ENCODE assay signal across 19 cellular contexts in the genomic region with DNA sequence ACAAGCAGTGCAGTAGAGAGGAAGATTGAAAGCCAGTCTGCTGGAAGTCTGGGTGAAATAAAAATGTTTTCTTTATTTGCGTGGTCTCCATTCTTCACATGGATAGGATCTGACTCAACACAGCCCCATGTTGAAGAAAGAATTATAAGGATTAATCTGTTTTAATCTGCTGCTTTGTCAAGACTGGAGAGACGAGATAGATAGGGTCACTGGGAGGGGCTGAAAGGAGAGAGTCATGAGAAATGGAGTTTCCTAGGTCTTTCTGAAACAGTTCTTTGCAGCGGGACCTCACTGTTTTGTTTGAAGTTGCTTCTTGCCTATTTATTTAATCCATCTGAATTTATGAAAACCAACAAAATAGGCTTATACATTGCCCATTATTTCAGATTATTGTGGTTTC. TPM values are rescaled to one million over a fixed set of nuclear protein-coding genes. Genes with fewer than 3 reads are reported as not detected.
DNase-seq lines count a peak whose midpoint lies in the region; ATAC-seq and TF ChIP-seq lines count a peak whose summit lies in the region.
"Had no signal": no experiment of that assay in that cellular context is flagged by ENCODE, and none has a peak within 500 bp of the region (broad histone marks: within the 10 kb centered on the region; RNA-seq: fewer than 3 reads in every experiment).

No MANE protein-coding gene starts in this region.

- CTCF ChIA-PET in PC-3 (lab: Charles Lee), result no interaction called here

- H4K20me1 ChIP-seq in PC-3 (ENCODE audit: low read length) (no peaks in the 10 kb centered on the region), neural progenitor cell (ENCODE audit: low read depth) (no peaks in the 10 kb centered on the region)
- H4K20me1 ChIP-seq: BLaER1 treated with 17β-estradiol and CSF1 and Interleukin-3, amounts not matched to agents 10 nM and 100 nM had no signal

- H3K36me3 Mint-ChIP-seq in chondrocyte (ENCODE audit: low read depth), result peaks cover 12% of the 10 kb centered on the region
- H3K36me3 Mint-ChIP-seq in neural progenitor cell, result peaks cover 49% of the 10 kb centered on the region

- H3K4me3 ChIP-seq in PC-3 (ENCODE audit: low read length) (no peak overlapping the region), neural progenitor cell (no peak overlapping the region)
- H3K4me3 ChIP-seq: BLaER1 treated with 17β-estradiol and CSF1 and Interleukin-3, amounts not matched to agents 10 nM and 100 nM; GM23338 had no signal

- DNase-seq in PC-3 (no peak), amniotic epithelial cell (ENCODE audit: low read depth) (peak; percentile 34), chondrocyte (ENCODE audit: low spot score) (no peak), neural progenitor cell (ENCODE audit: low spot score) (no peak), epidermal melanocyte (ENCODE audit: insufficient read length, low spot score) (no peak), G401 (ENCODE audit: low spot score) (no peak)
- no peak for DNase-seq in NK-92 treated with Interleukin-12 subunit alpha and Interleukin-12 subunit beta, amount 100 ng/mL, for 24 hours (lab: John Stamatoyannopoulos, UW)
- DNase-seq: CD8-positive, alpha-beta memory T cell; COR-L47; DMS 273 treated with DMSO at 0.1 percent for 48 hours; GDM1; HCEC 1CT; HFFc6; IMR-90 had no signal

- H3K27me3 Mint-ChIP-seq in chondrocyte (ENCODE audit: low read depth) (no peaks in the 10 kb centered on the region), neural progenitor cell (ENCODE audit: insufficient read depth, low read depth) (peaks cover 6% of the 10 kb centered on the region)
- H3K27me3 Mint-ChIP-seq: B cell; CD8-positive, alpha-beta memory T cell had no signal

- H3K9me2 ChIP-seq in PC-3 (replicated peaks; ENCODE audit: low read length), result no peaks in the 10 kb centered on the region

- in situ Hi-C loops in G401 (cut with HindIII; ENCODE audit: low sequenced_read_pairs), result no loop called here

- ATAC-seq in PC-3, result no peak
- ATAC-seq in HG03139 (IDR thresholded peaks at IDR 0.05; ENCODE audit: unreplicated experiment), result no peak
- ATAC-seq: GM23338 had no signal

- H3K4me2 ChIP-seq in PC-3 (ENCODE audit: low read length) (no peak overlapping the region), neural progenitor cell (no peak overlapping the region)
- H3K4me2 ChIP-seq: BLaER1 treated with 17β-estradiol and CSF1 and Interleukin-3, amounts not matched to agents 10 nM and 100 nM; GM23338 had no signal

- H3K9me3 ChIP-seq in PC-3 (ENCODE audit: low read length), result no peaks in the 10 kb centered on the region
- H3K9me3 ChIP-seq in neural progenitor cell (ENCODE audit: low read depth), result no peaks in the 10 kb centered on the region

- H3K27ac ChIP-seq in PC-3 (ENCODE audit: low read length), result no peak overlapping the region
- peak overlapping the region; percentile 3 for H3K27ac ChIP-seq in neural progenitor cell
- H3K27ac ChIP-seq: BLaER1 treated with 17β-estradiol and CSF1 and Interleukin-3, amounts not matched to agents 10 nM and 100 nM had no signal

- H3K4me1 ChIP-seq in PC-3 (ENCODE audit: insufficient read depth, low read length) (no peaks in the 10 kb centered on the region), neural progenitor cell (peaks cover 19% of the 10 kb centered on the region)

- TF ChIP-seq CTCF in PC-3 (conservative IDR thresholded peaks at IDR 0.05; ENCODE audit: low read depth, low read length) (no peak), chondrocyte (IDR thresholded peaks at IDR 0.05) (no peak), neural progenitor cell (IDR thresholded peaks at IDR 0.05) (no peak)

- H3K27ac Mint-ChIP-seq in chondrocyte (ENCODE audit: unreplicated experiment) (peak overlapping the region; percentile 29), neural progenitor cell (no peak overlapping the region)
- H3K27ac Mint-ChIP-seq: B cell, GM23338, HFFc6 had no signal

- H3K4me1 Mint-ChIP-seq in chondrocyte (ENCODE audit: low read depth) (peaks cover 8% of the 10 kb centered on the region), neural progenitor cell (peaks cover 13% of the 10 kb centered on the region)

- H3K27me3 ChIP-seq in PC-3 (ENCODE audit: low read length) (no peaks in the 10 kb centered on the region), neural progenitor cell (no peaks in the 10 kb centered on the region)
- H3K27me3 ChIP-seq: BLaER1 treated with 17β-estradiol and CSF1 and Interleukin-3, amounts not matched to agents 10 nM and 100 nM had no signal

- H3K9ac ChIP-seq in PC-3 (ENCODE audit: low read length), result no peak overlapping the region
- no peak overlapping the region for H3K9ac ChIP-seq in neural progenitor cell
- H3K9ac ChIP-seq: BLaER1 treated with 17β-estradiol and CSF1 and Interleukin-3, amounts not matched to agents 10 nM and 100 nM had no signal

- no peak overlapping the region for H3K4me3 Mint-ChIP-seq in chondrocyte (ENCODE audit: unreplicated experiment)
- H3K4me3 Mint-ChIP-seq in neural progenitor cell, result no peak overlapping the region
- H3K4me3 Mint-ChIP-seq: B cell; CD8-positive, alpha-beta memory T cell; GM23338; HFFc6 had no signal

- H2AFZ ChIP-seq in PC-3 (ENCODE audit: low read length) (no peak overlapping the region), neural progenitor cell (replicated peaks) (no peak overlapping the region)
- H2AFZ ChIP-seq: GM23338 had no signal

- BruUV-seq in PC-3 (replicated peaks; lab: Mats Ljungman, UMichigan), result TSS peak; percentile 5

- POLR2A ChIA-PET in PC-3 (lab: Charles Lee; ENCODE audit: unreplicated experiment), result no interaction called here

- intact Hi-C loops in PC-3 (cut with micrococcal nuclease), result no loop called here

- H3K36me3 ChIP-seq in PC-3 (ENCODE audit: low read depth, low read length) (no peaks in the 10 kb centered on the region), neural progenitor cell (peaks cover 6% of the 10 kb centered on the region)

- H3K79me2 ChIP-seq in PC-3 (ENCODE audit: low read length) (no peaks in the 10 kb centered on the region), neural progenitor cell (ENCODE audit: low read depth) (no peaks in the 10 kb centered on the region)

- H3K9me3 Mint-ChIP-seq in chondrocyte (ENCODE audit: low read depth), result peaks cover 13% of the 10 kb centered on the region
- H3K9me3 Mint-ChIP-seq in neural progenitor cell, result peaks cover 10% of the 10 kb centered on the region
- H3K9me3 Mint-ChIP-seq: HFFc6 had no signal

- H3F3A ChIP-seq in PC-3 (ENCODE audit: low read length, unreplicated experiment) (no peaks in the 10 kb centered on the region), neural progenitor cell (ENCODE audit: low read depth) (peaks cover 3% of the 10 kb centered on the region)

RNA-seq across cellular contexts. Expression of a gene that starts 32.4 kb away (rescaled TPM):
- total RNA-seq in PC-3 (2014; rRNA removed) (0.12 TPM in 1 of 2 replicates, not detected in the other), chondrocyte (not detected in 3 replicates), neural progenitor cell (ENCODE audit: low replicate concordance) (5.7 and 11.2 TPM in 2 replicates)
- total RNA-seq in G401 (2014; rRNA removed; shearing (Covaris generic)), result 36.6 and 48.6 TPM in 2 replicates
- total RNA-seq: A172, HFFc6, IMR-90 had no signal
